In the genomic region with DNA sequence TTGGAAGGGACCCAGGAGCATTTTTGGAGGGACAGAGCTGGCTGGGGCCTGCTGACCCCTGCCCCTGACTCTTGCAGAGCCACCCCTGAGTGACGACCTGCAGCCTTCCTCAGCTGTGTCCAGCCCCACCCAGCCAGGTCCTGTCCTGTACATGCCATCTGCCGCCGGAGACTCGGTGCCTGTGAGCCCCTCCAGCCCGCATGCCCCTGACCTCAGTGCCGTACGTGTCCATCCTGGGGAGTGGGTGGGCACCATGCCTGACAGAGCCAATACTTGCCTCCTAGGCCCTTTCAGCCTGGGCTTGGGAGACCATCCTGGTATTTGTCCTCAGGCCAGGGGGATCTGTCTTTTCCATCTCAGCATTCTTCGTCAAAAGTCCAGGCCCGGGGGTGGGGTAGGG, we compare ENCODE assay signal across 17 cellular contexts.
"Had no signal": no experiment of that assay in that cellular context is flagged by ENCODE, and none has a peak within 500 bp of the region (broad histone marks: within the 10 kb centered on the region; RNA-seq: fewer than 3 reads in every experiment).

No MANE protein-coding gene starts in this region.

- DNase-seq: activated CD8-positive, alpha-beta memory T cell treated with anti-CD3 and anti-CD28 coated beads, Interleukin-2, amount 50 U/mL, for 48 hours; activated effector memory CD4-positive, alpha-beta T cell treated with Interleukin-2 at 50 U/mL for 16 hours; activated naive CD4-positive, alpha-beta T cell treated with anti-CD3 and anti-CD28 coated beads, Interleukin-2, amount 10 ng/mL, durations not matched to agents 7 days and 5 days; activated T-cell treated with anti-CD3 and anti-CD28 coated beads, Interleukin-2, amount 50 U/mL, for 48 hours; anterior cingulate cortex; body of pancreas; dermis blood vessel endothelial cell; effector memory CD4-positive, alpha-beta T cell; foreskin melanocyte; stimulated activated CD4-positive, alpha-beta T cell treated with anti-CD3 and anti-CD28 coated beads, Interleukin-4, amount 100 ng/mL, for 24 hours; stimulated activated naive CD8-positive, alpha-beta T cell treated with anti-CD3 and anti-CD28 coated beads, Interleukin-15, amount 100 ng/mL, for 72 hours; T-helper 9 cell; tibial artery had no signal

- H3K4me3 Mint-ChIP-seq: activated naive CD4-positive, alpha-beta T cell treated with anti-CD3 and anti-CD28 coated beads, Interleukin-2, amount 10 ng/mL, durations not matched to agents 7 days and 5 days; memory B cell; natural killer cell treated with Interleukin-12 subunit alpha and Interleukin-12 subunit beta and Interleukin-15 and Interleukin-18, amount 100 ng/mL, for 72 hours; stimulated activated naive CD8-positive, alpha-beta T cell treated with anti-CD3 and anti-CD28 coated beads, Interleukin-15, amount 100 ng/mL, for 72 hours; WTC11 had no signal

- H3K36me3 Mint-ChIP-seq: natural killer cell treated with Interleukin-12 subunit alpha and Interleukin-12 subunit beta and Interleukin-15 and Interleukin-18, amount 100 ng/mL, for 72 hours had no signal

- H3K27me3 Mint-ChIP-seq: activated naive CD4-positive, alpha-beta T cell treated with anti-CD3 and anti-CD28 coated beads, Interleukin-2, amount 10 ng/mL, durations not matched to agents 7 days and 5 days; memory B cell; natural killer cell treated with Interleukin-12 subunit alpha and Interleukin-12 subunit beta and Interleukin-15 and Interleukin-18, amount 100 ng/mL, for 72 hours; stimulated activated naive CD8-positive, alpha-beta T cell treated with anti-CD3 and anti-CD28 coated beads, Interleukin-15, amount 100 ng/mL, for 72 hours had no signal

- H3K9me3 Mint-ChIP-seq: activated naive CD4-positive, alpha-beta T cell treated with anti-CD3 and anti-CD28 coated beads, Interleukin-2, amount 10 ng/mL, durations not matched to agents 7 days and 5 days; memory B cell; natural killer cell treated with Interleukin-12 subunit alpha and Interleukin-12 subunit beta and Interleukin-15 and Interleukin-18, amount 100 ng/mL, for 72 hours; stimulated activated naive CD8-positive, alpha-beta T cell treated with anti-CD3 and anti-CD28 coated beads, Interleukin-15, amount 100 ng/mL, for 72 hours; WTC11 had no signal

- ATAC-seq: body of pancreas; esophagus mucosa; stimulated activated naive CD8-positive, alpha-beta T cell treated with anti-CD3 and anti-CD28 coated beads, Interleukin-15, amount 100 ng/mL, for 72 hours; WTC11 had no signal

- H3K27ac Mint-ChIP-seq: activated naive CD4-positive, alpha-beta T cell treated with anti-CD3 and anti-CD28 coated beads, Interleukin-2, amount 10 ng/mL, durations not matched to agents 7 days and 5 days; memory B cell; WTC11 had no signal

- H3K4me1 Mint-ChIP-seq: WTC11 had no signal
